In the genomic region with DNA sequence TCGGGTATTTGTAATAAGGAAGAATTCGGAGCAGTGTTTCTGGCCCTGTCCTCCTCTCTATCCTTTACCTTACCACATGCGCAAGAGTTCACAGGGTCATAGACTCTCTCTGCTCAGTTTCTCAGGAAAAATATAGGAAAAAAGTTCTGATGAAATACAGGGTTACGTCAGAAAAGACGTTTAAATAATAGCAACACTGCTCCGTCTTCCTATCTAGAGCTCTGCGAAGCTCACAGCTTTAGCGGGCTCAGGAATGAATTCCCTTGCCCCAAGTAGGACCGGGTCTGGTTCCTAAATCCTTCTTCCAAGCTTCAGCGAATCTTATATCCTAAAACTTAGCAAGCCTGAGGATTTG, we compare ENCODE assay signal across 8 cellular contexts. TPM values are rescaled to one million over a fixed set of nuclear protein-coding genes. Genes with fewer than 3 reads are reported as not detected.
DNase-seq lines count a peak whose midpoint lies in the region; ATAC-seq and TF ChIP-seq lines count a peak whose summit lies in the region.

No MANE protein-coding gene starts in this region.

- H3K9ac ChIP-seq in iPS-15b (ENCODE audit: low read depth, low read length) = peak overlapping the region; percentile 96

- TF ChIP-seq CTCF in GM10248 (IDR thresholded peaks at IDR 0.05; ENCODE audit: control extremely low read depth, extremely low read depth, low read depth, missing control alignments) = no peak

- H3K9me3 Mint-ChIP-seq in activated CD4-positive, alpha-beta memory T cell treated with anti-CD3 and anti-CD28 coated beads, Interleukin-2, amount 10 ng/mL, durations not matched to agents 7 days and 5 days = peaks cover 5% of the 10 kb centered on the region
- H3K9me3 Mint-ChIP-seq in stimulated activated naive CD8-positive, alpha-beta T cell treated with anti-CD3 and anti-CD28 coated beads, Interleukin-15, amount 100 ng/mL, for 72 hours = peaks cover 0 to 8% of the 10 kb centered on the region in 2 donors

- H3K27me3 Mint-ChIP-seq in activated CD4-positive, alpha-beta memory T cell treated with anti-CD3 and anti-CD28 coated beads, Interleukin-2, amount 10 ng/mL, durations not matched to agents 7 days and 5 days = no peaks in the 10 kb centered on the region
- no peaks in the 10 kb centered on the region for H3K27me3 Mint-ChIP-seq in stimulated activated naive CD8-positive, alpha-beta T cell treated with anti-CD3 and anti-CD28 coated beads, Interleukin-15, amount 100 ng/mL, for 72 hours

- no peaks in the 10 kb centered on the region for H3K4me1 ChIP-seq in iPS-15b (ENCODE audit: control insufficient read depth, insufficient read depth, low read length)

- peak overlapping the region; percentile 91 for H3K4me3 ChIP-seq in iPS-15b (ENCODE audit: low read depth, low read length)

- H3K36me3 Mint-ChIP-seq in activated CD4-positive, alpha-beta memory T cell treated with anti-CD3 and anti-CD28 coated beads, Interleukin-2, amount 10 ng/mL, durations not matched to agents 7 days and 5 days (ENCODE audit: low read depth) = peaks cover 51% of the 10 kb centered on the region

- peaks cover 48% of the 10 kb centered on the region for H3K4me1 Mint-ChIP-seq in activated CD4-positive, alpha-beta memory T cell treated with anti-CD3 and anti-CD28 coated beads, Interleukin-2, amount 10 ng/mL, durations not matched to agents 7 days and 5 days
- peaks cover 51% of the 10 kb centered on the region for H3K4me1 Mint-ChIP-seq in stimulated activated naive CD8-positive, alpha-beta T cell treated with anti-CD3 and anti-CD28 coated beads, Interleukin-15, amount 100 ng/mL, for 72 hours

- no peaks in the 10 kb centered on the region for H3K36me3 ChIP-seq in iPS-15b (ENCODE audit: control insufficient read depth, insufficient read depth, low read length)

- POLR2A ChIA-PET in activated CD4-positive, alpha-beta memory T cell treated with anti-CD3 and anti-CD28 coated beads, Interleukin-2, amount 10 ng/mL, durations not matched to agents 7 days and 5 days (lab: Charles Lee) = interaction anchor here (1.0 to 2.7 kb wide), 8 partner anchors 9 to 329 kb away, joined by 3 to 14 read pairs (median 5); partner anchors contain the start of gene TMTC2
- POLR2A ChIA-PET in GM10248 (lab: Yijun Ruan, JAX) = interaction anchor here (1.0 to 1.6 kb wide), 2 partner anchors 8 to 80 kb away, joined by 4 to 5 read pairs; no protein-coding TSS in a partner anchor

- CTCF ChIA-PET in activated CD4-positive, alpha-beta memory T cell treated with anti-CD3 and anti-CD28 coated beads, Interleukin-2, amount 10 ng/mL, durations not matched to agents 7 days and 5 days (lab: Charles Lee) = interaction anchor here (0.7 to 2.4 kb wide), 14 partner anchors 8 to 714 kb away, joined by 3 to 27 read pairs (median 4); partner anchors contain the start of gene TMTC2
- CTCF ChIA-PET in GM10248 (lab: Yijun Ruan, JAX) = interaction anchor here (0.8 to 3.2 kb wide), 31 partner anchors 8 to 1564 kb away, joined by 3 to 59 read pairs (median 5); partner anchors contain the start of gene TMTC2

- H3K4me3 Mint-ChIP-seq in activated CD4-positive, alpha-beta memory T cell treated with anti-CD3 and anti-CD28 coated beads, Interleukin-2, amount 10 ng/mL, durations not matched to agents 7 days and 5 days = peak overlapping the region; percentile 100
- H3K4me3 Mint-ChIP-seq in stimulated activated naive CD8-positive, alpha-beta T cell treated with anti-CD3 and anti-CD28 coated beads, Interleukin-15, amount 100 ng/mL, for 72 hours = peak overlapping the region; percentile 95 to 97

- H3K27ac Mint-ChIP-seq in activated CD4-positive, alpha-beta memory T cell treated with anti-CD3 and anti-CD28 coated beads, Interleukin-2, amount 10 ng/mL, durations not matched to agents 7 days and 5 days = peak overlapping the region; percentile 96
- peak overlapping the region; percentile 99 to 100 for H3K27ac Mint-ChIP-seq in stimulated activated naive CD8-positive, alpha-beta T cell treated with anti-CD3 and anti-CD28 coated beads, Interleukin-15, amount 100 ng/mL, for 72 hours

- H3K9me3 ChIP-seq in iPS-15b (ENCODE audit: control insufficient read depth, insufficient read depth, low read length) = no peaks in the 10 kb centered on the region

- DNase-seq in NCI-H1694 treated with DMSO at 0.1 percent for 48 hours (lab: John Stamatoyannopoulos, UW) (peak; percentile 34), NCI-H1694 (lab: John Stamatoyannopoulos, UW) (no peak), GM10248 (ENCODE audit: extremely low spot score) (no peak), SIG-M5 treated with dmso at 0.1 percent for 504 hours (lab: John Stamatoyannopoulos, UW; ENCODE audit: unreplicated experiment) (no peak), HUDEP-2 (lab: John Stamatoyannopoulos, UW; ENCODE audit: unreplicated experiment in 76 of 76) (no peak)
- DNase-seq in activated CD4-positive, alpha-beta memory T cell treated with anti-CD3 and anti-CD28 coated beads, Interleukin-2, amount 10 ng/mL, durations not matched to agents 7 days and 5 days = no peak
- no peak for DNase-seq in stimulated activated naive CD8-positive, alpha-beta T cell treated with anti-CD3 and anti-CD28 coated beads, Interleukin-15, amount 100 ng/mL, for 72 hours

- no peak for ATAC-seq in stimulated activated naive CD8-positive, alpha-beta T cell treated with anti-CD3 and anti-CD28 coated beads, Interleukin-15, amount 100 ng/mL, for 72 hours

- H3K27me3 ChIP-seq in iPS-15b (ENCODE audit: control insufficient read depth, insufficient read depth, low read length) = no peaks in the 10 kb centered on the region

RNA-seq across cellular contexts. Expression of gene CCDC59, which starts 0.4 kb away (rescaled TPM):
- 10 to 100 TPM; 48.3 to 50.4 TPM for total RNA-seq in activated CD4-positive, alpha-beta memory T cell treated with anti-CD3 and anti-CD28 coated beads, Interleukin-2, amount 10 ng/mL, durations not matched to agents 7 days and 5 days

RNA-seq across cellular contexts. Expression of gene METTL25, which starts 0.5 kb away (rescaled TPM):
- 1 to 10 TPM; 7.0 to 8.9 TPM for total RNA-seq in activated CD4-positive, alpha-beta memory T cell treated with anti-CD3 and anti-CD28 coated beads, Interleukin-2, amount 10 ng/mL, durations not matched to agents 7 days and 5 days
